Comparison of ENCODE assay signal across 8 cellular contexts in genomic region chrX:22135994-22136684, GRCh38.
A peak's percentile ranks its signal among the peaks of the same experiment; 100 is the strongest.
DNase-seq lines count a peak whose midpoint lies in the region; ATAC-seq and TF ChIP-seq lines count a peak whose summit lies in the region.

No MANE protein-coding gene starts in this region.

- no peaks in the 10 kb centered on the region for H3K9me3 ChIP-seq in SU-DHL-6 (ENCODE audit: insufficient read depth, low read length)
- no peaks in the 10 kb centered on the region for H3K9me3 ChIP-seq in esophagus squamous epithelium

- no peaks in the 10 kb centered on the region for H4K20me1 ChIP-seq in SU-DHL-6 (ENCODE audit: low read depth, low read length)

- no peaks in the 10 kb centered on the region for H3K9me3 Mint-ChIP-seq in activated naive CD4-positive, alpha-beta T cell treated with anti-CD3 and anti-CD28 coated beads, Interleukin-2, amount 50 U/mL, for 72 hours
- H3K9me3 Mint-ChIP-seq in activated naive CD4-positive, alpha-beta T cell treated with anti-CD3 and anti-CD28 coated beads, Interleukin-2, amount 10 ng/mL, durations not matched to agents 7 days and 5 days, result no peaks in the 10 kb centered on the region
- no peaks in the 10 kb centered on the region for H3K9me3 Mint-ChIP-seq in nephron

- CTCF ChIA-PET in activated naive CD4-positive, alpha-beta T cell treated with anti-CD3 and anti-CD28 coated beads, Interleukin-2, amount 10 ng/mL, durations not matched to agents 7 days and 5 days (lab: Charles Lee), result interaction anchor here (0.6 to 2.9 kb wide), 16 partner anchors 8 to 1766 kb away, joined by 3 to 15 read pairs (median 4); no protein-coding TSS in a partner anchor

- H3K4me1 ChIP-seq in esophagus squamous epithelium, result peaks cover 0 to 30% (median 7%) of the 10 kb centered on the region in 3 donors

- TF ChIP-seq POLR2A in esophagus squamous epithelium (IDR thresholded peaks at IDR 0.05), result no peak

- H3K36me3 ChIP-seq in SU-DHL-6 (ENCODE audit: low read length), result no peaks in the 10 kb centered on the region
- no peaks in the 10 kb centered on the region for H3K36me3 ChIP-seq in esophagus squamous epithelium

- H3K4me1 Mint-ChIP-seq in activated naive CD4-positive, alpha-beta T cell treated with anti-CD3 and anti-CD28 coated beads, Interleukin-2, amount 10 ng/mL, durations not matched to agents 7 days and 5 days, result no peaks in the 10 kb centered on the region
- peaks cover 39% of the 10 kb centered on the region for H3K4me1 Mint-ChIP-seq in nephron

- peak; percentile 41 to 61 for ATAC-seq in activated naive CD4-positive, alpha-beta T cell treated with anti-CD3 and anti-CD28 coated beads, Interleukin-2, amount 50 U/mL, for 72 hours

- peak; percentile 52 for TF ChIP-seq CTCF in LNCAP (IDR thresholded peaks at IDR 0.05)
- peak; percentile 13 for TF ChIP-seq CTCF in SU-DHL-6 (IDR thresholded peaks at IDR 0.05; ENCODE audit: insufficient read depth, low read length, poor library complexity, severe bottlenecking)
- TF ChIP-seq CTCF in esophagus squamous epithelium (IDR thresholded peaks at IDR 0.05), result peak; percentile 47 to 83 (median 59)
- TF ChIP-seq CTCF in nephron (IDR thresholded peaks at IDR 0.05; ENCODE audit: unreplicated experiment in 3 of 3), result peak; percentile 83 to 89 (median 83)

- no peaks in the 10 kb centered on the region for H3K36me3 Mint-ChIP-seq in activated naive CD4-positive, alpha-beta T cell treated with anti-CD3 and anti-CD28 coated beads, Interleukin-2, amount 50 U/mL, for 72 hours
- H3K36me3 Mint-ChIP-seq in activated naive CD4-positive, alpha-beta T cell treated with anti-CD3 and anti-CD28 coated beads, Interleukin-2, amount 10 ng/mL, durations not matched to agents 7 days and 5 days, result no peaks in the 10 kb centered on the region
- no peaks in the 10 kb centered on the region for H3K36me3 Mint-ChIP-seq in nephron (ENCODE audit: low read depth)

- H3K9me2 ChIP-seq in SU-DHL-6 (replicated peaks; ENCODE audit: insufficient read depth, low read length), result no peaks in the 10 kb centered on the region

- no peak overlapping the region for H3K4me3 ChIP-seq in SU-DHL-6 (ENCODE audit: insufficient read depth, low read length, poor library complexity, severe bottlenecking)
- peak overlapping the region in 1 of 4 donors; percentile 15 for H3K4me3 ChIP-seq in esophagus squamous epithelium

- peak overlapping the region in 1 of 2 donors; percentile 41 for H3K27ac Mint-ChIP-seq in activated naive CD4-positive, alpha-beta T cell treated with anti-CD3 and anti-CD28 coated beads, Interleukin-2, amount 50 U/mL, for 72 hours
- no peak overlapping the region for H3K27ac Mint-ChIP-seq in activated naive CD4-positive, alpha-beta T cell treated with anti-CD3 and anti-CD28 coated beads, Interleukin-2, amount 10 ng/mL, durations not matched to agents 7 days and 5 days
- H3K27ac Mint-ChIP-seq in nephron, result peak overlapping the region; percentile 66 to 89 (median 88)

- H3F3A ChIP-seq in SU-DHL-6 (ENCODE audit: insufficient read depth), result no peaks in the 10 kb centered on the region

- no peaks in the 10 kb centered on the region for H3K79me2 ChIP-seq in SU-DHL-6 (ENCODE audit: insufficient read depth, low read length)

- WGBS in esophagus squamous epithelium, 2 donors, result 4 to 15% methylated on average over 9 to 10 of the region's 11 CpGs

- no peak overlapping the region for H3K4me3 Mint-ChIP-seq in activated naive CD4-positive, alpha-beta T cell treated with anti-CD3 and anti-CD28 coated beads, Interleukin-2, amount 10 ng/mL, durations not matched to agents 7 days and 5 days
- no peak overlapping the region for H3K4me3 Mint-ChIP-seq in nephron

- intact Hi-C loops in esophagus squamous epithelium (cut with DNase I) (loop anchor here (10.0 kb wide), 1 partner anchor 151 kb away; no protein-coding TSS in a partner anchor), posterior cingulate gyrus (cut with DNase I) (loop anchor here (2.0 to 10.0 kb wide), 3 partner anchors 57 to 1419 kb away; no protein-coding TSS in a partner anchor)

- H3K27ac ChIP-seq in SU-DHL-6 (ENCODE audit: low read depth, low read length) (no peak overlapping the region), esophagus squamous epithelium (peak overlapping the region; percentile 35 to 62 (median 45))

- H3K9ac ChIP-seq in SU-DHL-6 (ENCODE audit: low read length), result no peak overlapping the region

- DNase-seq in activated naive CD4-positive, alpha-beta T cell treated with anti-CD3 and anti-CD28 coated beads, Interleukin-2, amount 50 U/mL, for 72 hours (ENCODE audit: low spot score in 2 of 2), result peak in 1 of 2 donors; percentile 20
- DNase-seq in activated naive CD4-positive, alpha-beta T cell treated with anti-CD3 and anti-CD28 coated beads, Interleukin-2, amount 10 ng/mL, durations not matched to agents 7 days and 5 days, result no peak
- DNase-seq in esophagus squamous epithelium (lab: John Stamatoyannopoulos, UW) (no peak), posterior cingulate gyrus (no peak), GDM1 (lab: John Stamatoyannopoulos, UW) (no peak)

- H3K27me3 ChIP-seq in SU-DHL-6 (ENCODE audit: low read length) (no peaks in the 10 kb centered on the region), esophagus squamous epithelium (no peaks in the 10 kb centered on the region)

- H3K27me3 Mint-ChIP-seq in activated naive CD4-positive, alpha-beta T cell treated with anti-CD3 and anti-CD28 coated beads, Interleukin-2, amount 10 ng/mL, durations not matched to agents 7 days and 5 days, result no peaks in the 10 kb centered on the region
- peaks cover 5% of the 10 kb centered on the region for H3K27me3 Mint-ChIP-seq in nephron (ENCODE audit: low read depth)

- H2AFZ ChIP-seq in SU-DHL-6 (ENCODE audit: low read depth, low read length, severe bottlenecking), result no peak overlapping the region

- H3K4me2 ChIP-seq in SU-DHL-6 (ENCODE audit: low read depth, low read length, poor library complexity, severe bottlenecking), result no peak overlapping the region

Comparison
In these comparisons a context has a peak if more than half of its experiments do, and no peak if none do; other contexts are left out.
1. CTCF ChIP-seq: peak in every context shown above with its lines; median percentile 83 in nephron; 59 in esophagus squamous epithelium; 52 in LNCAP; 13 in SU-DHL-6.